18 cellular contexts compared by ENCODE assay signal in genomic region chr7:85770332-85770731, GRCh38.
DNase-seq lines count a peak whose midpoint lies in the region; ATAC-seq and TF ChIP-seq lines count a peak whose summit lies in the region.
"Had no signal": no experiment of that assay in that cellular context is flagged by ENCODE, and none has a peak within 500 bp of the region (broad histone marks: within the 10 kb centered on the region; RNA-seq: fewer than 3 reads in every experiment).

No MANE protein-coding gene starts in this region.

- POLR2A ChIA-PET in AG04449 (lab: Yijun Ruan, JAX) = no interaction called here
- POLR2A ChIA-PET in T-cell (lab: Charles Lee) = no interaction called here

- peaks cover 0 to 6% (median 0%) of the 10 kb centered on the region in 3 donors for H3K9me3 Mint-ChIP-seq in T-cell

- no peak overlapping the region for H3K4me3 ChIP-seq in AG04449 (ENCODE audit: low read depth, low read length)
- no peak overlapping the region for H3K4me3 ChIP-seq in fibroblast of villous mesenchyme (ENCODE audit: low read depth, low read length)
- H3K4me3 ChIP-seq: GM23338 had no signal

- ATAC-seq in T-cell (replicated peaks in 1 of 4) = no peak
- no peak for ATAC-seq in GM18858 (IDR thresholded peaks at IDR 0.05; ENCODE audit: unreplicated experiment)
- ATAC-seq in HG03565 (IDR thresholded peaks at IDR 0.05; ENCODE audit: unreplicated experiment) = no peak
- ATAC-seq: GM23338 had no signal

- DNase-seq in AG04449 (ENCODE audit: low read depth, low spot score) (peak; percentile 29), EL (peak; percentile 13), amniotic stem cell (lab: John Stamatoyannopoulos, UW) (peak; percentile 4), fibroblast of villous mesenchyme (ENCODE audit: low read depth) (peak; percentile 59), kidney glomerular epithelial cell (lab: John Stamatoyannopoulos, UW) (no peak), T-cell (no peak)
- DNase-seq: Calu3; CD4-positive, CD25-positive, alpha-beta regulatory T cell; DMS53; KBM-7; NCI-H1436 treated with DMSO at 0.1 percent for 48 hours; NCI-H226; NCI-H524 treated with DMSO at 0.1 percent for 48 hours; SHP77 treated with DMSO at 0.1 percent for 48 hours had no signal

- CTCF ChIA-PET in AG04449 (lab: Yijun Ruan, JAX) = interaction anchor here (0.8 kb wide), 1 partner anchor 21 kb away, joined by 6 read pairs; no protein-coding TSS in a partner anchor
- CTCF ChIA-PET in T-cell (lab: Charles Lee) = no interaction called here

- TF ChIP-seq CTCF in AG04449 (IDR thresholded peaks at IDR 0.05; ENCODE audit: insufficient read depth, low read length, missing control alignments) (no peak), fibroblast of villous mesenchyme (IDR thresholded peaks at IDR 0.05; ENCODE audit: insufficient read depth, low read depth, low read length) (no peak)

- no peaks in the 10 kb centered on the region for H3K36me3 Mint-ChIP-seq in T-cell
- H3K36me3 Mint-ChIP-seq: CD4-positive, CD25-positive, alpha-beta regulatory T cell had no signal

- no peaks in the 10 kb centered on the region for H3K4me1 Mint-ChIP-seq in T-cell
- H3K4me1 Mint-ChIP-seq: B cell; CD4-positive, CD25-positive, alpha-beta regulatory T cell; GM23338 had no signal

- H3K27ac Mint-ChIP-seq in T-cell = no peak overlapping the region
- H3K27ac Mint-ChIP-seq: B cell; CD4-positive, CD25-positive, alpha-beta regulatory T cell; GM23338 had no signal

- H3K4me3 Mint-ChIP-seq in T-cell = no peak overlapping the region
- H3K4me3 Mint-ChIP-seq: B cell; CD4-positive, CD25-positive, alpha-beta regulatory T cell; GM23338 had no signal

- no peaks in the 10 kb centered on the region for H3K27me3 Mint-ChIP-seq in T-cell
- H3K27me3 Mint-ChIP-seq: B cell; CD4-positive, CD25-positive, alpha-beta regulatory T cell had no signal

Comparison
In these comparisons a context has a peak if more than half of its experiments do, and no peak if none do; other contexts are left out.
1. DNase-seq: peak in AG04449 (single experiment), EL (single experiment), amniotic stem cell (single experiment) and fibroblast of villous mesenchyme (single experiment); none in kidney glomerular epithelial cell (single experiment) and T-cell (0 of 34).